ENCODE assay signal across 12 cellular contexts in the genomic region with DNA sequence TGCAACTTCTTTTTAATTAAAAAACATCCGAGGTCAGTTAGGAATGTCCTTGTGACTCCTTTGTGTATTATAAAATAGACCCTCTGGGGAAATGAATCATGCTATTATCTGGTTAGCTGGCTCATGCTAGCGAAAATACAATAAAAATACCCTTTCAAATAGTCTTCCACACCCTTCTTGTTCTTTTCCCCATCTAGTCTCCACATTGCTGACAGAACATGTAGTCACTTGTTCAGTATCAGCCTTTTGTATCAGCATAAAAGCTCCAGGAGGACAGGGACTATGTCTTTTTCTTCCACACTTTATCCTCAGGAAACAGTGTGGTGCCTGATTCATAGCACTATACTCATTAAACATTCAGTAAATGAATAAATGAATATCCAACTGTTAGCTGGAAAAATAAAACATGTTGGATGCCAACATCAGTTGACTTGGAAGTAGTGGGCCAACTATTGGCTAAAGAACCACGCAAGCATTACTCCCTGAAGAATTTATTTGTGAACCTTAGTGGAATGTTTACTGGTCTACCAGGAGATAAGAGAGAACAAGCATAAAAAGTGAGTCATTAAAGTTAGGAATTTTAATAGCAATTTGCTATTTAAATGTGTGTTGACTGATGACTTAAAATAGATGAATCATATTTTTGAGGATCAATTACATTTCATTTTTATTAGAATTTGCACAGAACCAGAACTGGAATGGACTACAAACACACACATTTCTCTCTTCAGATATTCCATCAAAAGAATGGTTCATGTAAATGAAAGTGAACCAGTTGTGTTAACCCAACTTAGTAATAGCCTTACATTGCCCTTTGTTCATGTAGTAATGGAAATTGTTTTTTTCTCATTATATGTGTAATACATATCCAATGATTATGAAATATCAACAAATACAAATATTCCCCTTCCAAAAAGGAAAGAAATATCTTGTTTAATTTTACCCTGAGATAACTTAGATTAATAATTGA.
DNase-seq lines count a peak whose midpoint lies in the region; ATAC-seq, FAIRE-seq and TF ChIP-seq lines count a peak whose summit lies in the region.
"Had no signal": no experiment of that assay in that cellular context is flagged by ENCODE, and none has a peak within 500 bp of the region (broad histone marks: within the 10 kb centered on the region; RNA-seq: fewer than 3 reads in every experiment).

No MANE protein-coding gene starts in this region.

- H3K4me1 ChIP-seq in keratinocyte (ENCODE audit: control insufficient read depth, extremely low read depth, insufficient read depth, low read length) = peaks cover 37% of the 10 kb centered on the region

- H3K9ac ChIP-seq in keratinocyte (ENCODE audit: control insufficient read depth, extremely low read depth, insufficient read depth, low read length) = peak overlapping the region; percentile 53

- ATAC-seq in HG03342 (IDR thresholded peaks at IDR 0.05; ENCODE audit: unreplicated experiment) = no peak
- ATAC-seq in activated CD8-positive, alpha-beta T cell treated with anti-CD3 and anti-CD28 coated beads, Interleukin-2, amount 10 ng/mL, durations not matched to agents 7 days and 5 days = no peak
- no peak for ATAC-seq in HG03439 (IDR thresholded peaks at IDR 0.05; ENCODE audit: unreplicated experiment)
- ATAC-seq: naive thymus-derived CD4-positive, alpha-beta T cell had no signal

- dilution Hi-C loops in keratinocyte (cut with MboI; ENCODE audit: extremely low pct_ligation_motif_present, low sequenced_read_pairs) = no loop called here

- H3K27me3 ChIP-seq in keratinocyte (ENCODE audit: control insufficient read depth, extremely low read depth, insufficient read depth, low read length) = no peaks in the 10 kb centered on the region
- H3K27me3 ChIP-seq: BE2C, heart right ventricle had no signal

- H3K27ac ChIP-seq in 22Rv1 (peak overlapping the region; percentile 81), keratinocyte (ENCODE audit: control insufficient read depth, insufficient read depth, low read length) (peak overlapping the region; percentile 92)
- H3K27ac ChIP-seq: heart right ventricle had no signal

- H3K79me2 ChIP-seq in keratinocyte (ENCODE audit: control insufficient read depth, insufficient read depth, low read length) = no peaks in the 10 kb centered on the region

- H3K9me3 ChIP-seq in keratinocyte (ENCODE audit: control insufficient read depth, low read depth, low read length) = no peaks in the 10 kb centered on the region
- H3K9me3 ChIP-seq: BE2C, heart right ventricle had no signal

- H3K36me3 Mint-ChIP-seq in brain = no peaks in the 10 kb centered on the region
- no peaks in the 10 kb centered on the region for H3K36me3 Mint-ChIP-seq in activated CD8-positive, alpha-beta T cell treated with anti-CD3 and anti-CD28 coated beads, Interleukin-2, amount 10 ng/mL, durations not matched to agents 7 days and 5 days (ENCODE audit: low read depth)
- H3K36me3 Mint-ChIP-seq: naive thymus-derived CD4-positive, alpha-beta T cell had no signal

- H4K20me1 ChIP-seq in keratinocyte (ENCODE audit: control insufficient read depth, extremely low read depth, insufficient read depth, low read length) = no peaks in the 10 kb centered on the region

- H3K9me3 Mint-ChIP-seq in brain = no peaks in the 10 kb centered on the region
- no peaks in the 10 kb centered on the region for H3K9me3 Mint-ChIP-seq in activated CD8-positive, alpha-beta T cell treated with anti-CD3 and anti-CD28 coated beads, Interleukin-2, amount 10 ng/mL, durations not matched to agents 7 days and 5 days (ENCODE audit: insufficient read depth)

- H3K36me3 ChIP-seq in keratinocyte (ENCODE audit: control insufficient read depth in 2 of 2, extremely low read depth in 1 of 2, insufficient read depth in 2 of 2, low read length in 2 of 2) = no peaks in the 10 kb centered on the region
- H3K36me3 ChIP-seq: BE2C, heart right ventricle had no signal

- peak overlapping the region in 3 of 5 experiments; percentile 7 to 65 (median 61) for H3K27ac Mint-ChIP-seq in brain
- H3K27ac Mint-ChIP-seq in activated CD8-positive, alpha-beta T cell treated with anti-CD3 and anti-CD28 coated beads, Interleukin-2, amount 10 ng/mL, durations not matched to agents 7 days and 5 days = no peak overlapping the region
- H3K27ac Mint-ChIP-seq: naive thymus-derived CD4-positive, alpha-beta T cell had no signal

- H3K4me2 ChIP-seq in keratinocyte (ENCODE audit: control insufficient read depth, extremely low read depth, insufficient read depth, low read depth, low read length) = peak overlapping the region; percentile 78

- TF ChIP-seq CTCF in 22Rv1 (IDR thresholded peaks at IDR 0.05) (no peak), HFF-Myc (IDR thresholded peaks at IDR 0.05; ENCODE audit: low read depth, low read length, missing control alignments) (no peak), brain (conservative IDR thresholded peaks at IDR 0.05) (no peak), keratinocyte (optimal IDR thresholded peaks at IDR 0.05 in 1 of 3, IDR thresholded peaks at IDR 0.05 in 1 of 3, conservative IDR thresholded peaks at IDR 0.05 in 1 of 3; ENCODE audit: extremely low read depth in 1 of 3, insufficient read depth in 2 of 3, low read length in 3 of 3) (no peak)

- peak overlapping the region; percentile 50 for H2AFZ ChIP-seq in keratinocyte (ENCODE audit: control insufficient read depth, low read length)

- POLR2A ChIA-PET in activated CD8-positive, alpha-beta T cell treated with anti-CD3 and anti-CD28 coated beads, Interleukin-2, amount 10 ng/mL, durations not matched to agents 7 days and 5 days (lab: Charles Lee) = no interaction called here

- H3K4me1 Mint-ChIP-seq in brain = peaks cover 8% of the 10 kb centered on the region
- no peaks in the 10 kb centered on the region for H3K4me1 Mint-ChIP-seq in activated CD8-positive, alpha-beta T cell treated with anti-CD3 and anti-CD28 coated beads, Interleukin-2, amount 10 ng/mL, durations not matched to agents 7 days and 5 days (ENCODE audit: low read depth)
- H3K4me1 Mint-ChIP-seq: naive thymus-derived CD4-positive, alpha-beta T cell had no signal

- no peaks in the 10 kb centered on the region for H3K27me3 Mint-ChIP-seq in brain
- no peaks in the 10 kb centered on the region for H3K27me3 Mint-ChIP-seq in activated CD8-positive, alpha-beta T cell treated with anti-CD3 and anti-CD28 coated beads, Interleukin-2, amount 10 ng/mL, durations not matched to agents 7 days and 5 days (ENCODE audit: low read depth)
- H3K27me3 Mint-ChIP-seq: naive thymus-derived CD4-positive, alpha-beta T cell had no signal

- DNase-seq in HFF-Myc (ENCODE audit: extremely low read depth, low read depth) (peak; percentile 12), keratinocyte (ENCODE audit: low read depth, low spot score) (peak; percentile 79), D341Med (ENCODE audit: low spot score) (no peak)
- no peak for DNase-seq in activated CD8-positive, alpha-beta T cell treated with anti-CD3 and anti-CD28 coated beads, Interleukin-2, amount 10 ng/mL, durations not matched to agents 7 days and 5 days
- DNase-seq: BE2C; heart right ventricle; naive thymus-derived CD4-positive, alpha-beta T cell had no signal

- H3K4me3 ChIP-seq in HFF-Myc (replicated peaks; ENCODE audit: low read depth, low read length) (no peak overlapping the region), keratinocyte (ENCODE audit: control insufficient read depth in 2 of 3, extremely low read depth in 1 of 3, insufficient read depth in 2 of 3, low read depth in 1 of 3, low read length in 3 of 3) (peak overlapping the region in 2 of 3 experiments; percentile 36 to 49)
- H3K4me3 ChIP-seq: heart right ventricle had no signal

- H3K4me3 Mint-ChIP-seq in brain = no peak overlapping the region
- no peak overlapping the region for H3K4me3 Mint-ChIP-seq in activated CD8-positive, alpha-beta T cell treated with anti-CD3 and anti-CD28 coated beads, Interleukin-2, amount 10 ng/mL, durations not matched to agents 7 days and 5 days
- H3K4me3 Mint-ChIP-seq: naive thymus-derived CD4-positive, alpha-beta T cell had no signal

- CTCF ChIA-PET in activated CD8-positive, alpha-beta T cell treated with anti-CD3 and anti-CD28 coated beads, Interleukin-2, amount 10 ng/mL, durations not matched to agents 7 days and 5 days (lab: Charles Lee) = no interaction called here

- peak; percentile 90 for FAIRE-seq in keratinocyte (lab: Jason Lieb, UNC)
- FAIRE-seq: GM12891 had no signal

- no peaks in the 10 kb centered on the region for H3K9me1 ChIP-seq in keratinocyte (ENCODE audit: control insufficient read depth, extremely low read depth, insufficient read depth, low read length)

Comparison
In these comparisons a context has a peak if more than half of its experiments do, and no peak if none do; other contexts are left out.
1. DNase-seq: peak in HFF-Myc (single experiment) and keratinocyte (single experiment); none in activated CD8-positive, alpha-beta T cell treated with anti-CD3 and anti-CD28 coated beads, Interleukin-2, amount 10 ng/mL, durations not matched to agents 7 days and 5 days (single experiment) and D341Med (single experiment).